Comparison of ENCODE assay signal across 8 cellular contexts in genomic region chr17:82450357-82451106, GRCh38. TPM values are rescaled to one million over a fixed set of nuclear protein-coding genes. Genes with fewer than 3 reads are reported as not detected.
DNase-seq lines count a peak whose midpoint lies in the region; ATAC-seq and TF ChIP-seq lines count a peak whose summit lies in the region.

Gene CYBC1 (minus strand): TSS chr17:82450752. CDS start chr17:82449254, 1,498 bp downstream.

- peaks cover 8% of the 10 kb centered on the region for H3K9me3 Mint-ChIP-seq in T-helper 2 cell treated with Interferon-gamma antibody and Interleukin-4, amounts not matched to agents 5 μg/mL and 100 μg/mL, for 36 hours

- H3K9me3 ChIP-seq in right atrium auricular region = no peaks in the 10 kb centered on the region

- no peaks in the 10 kb centered on the region for H3K36me3 ChIP-seq in right atrium auricular region
- H3K36me3 ChIP-seq in urinary bladder (ENCODE audit: insufficient read depth) = no peaks in the 10 kb centered on the region

- H3K4me3 Mint-ChIP-seq in T-helper 2 cell treated with Interferon-gamma antibody and Interleukin-4, amounts not matched to agents 5 μg/mL and 100 μg/mL, for 36 hours = peak within 1 kb of the TSS; percentile 92

- H3K27ac Mint-ChIP-seq in T-helper 2 cell treated with Interferon-gamma antibody and Interleukin-4, amounts not matched to agents 5 μg/mL and 100 μg/mL, for 36 hours = peak within 1 kb of the TSS; percentile 92

- peak within 1 kb of the TSS; percentile 87 to 91 for H3K4me3 ChIP-seq in right atrium auricular region
- peak within 1 kb of the TSS; percentile 93 for H3K4me3 ChIP-seq in urinary bladder (ENCODE audit: low read depth, low read length)

- WGBS in urinary bladder = under 1% methylated on average over 91 of the region's 91 CpGs

- peak within 1 kb of the TSS; percentile 84 to 93 for H3K27ac ChIP-seq in right atrium auricular region
- peak within 1 kb of the TSS; percentile 82 for H3K27ac ChIP-seq in urinary bladder (ENCODE audit: low read depth)

- H3K27me3 Mint-ChIP-seq in T-helper 2 cell treated with Interferon-gamma antibody and Interleukin-4, amounts not matched to agents 5 μg/mL and 100 μg/mL, for 36 hours (ENCODE audit: low read depth) = no peaks in the 10 kb centered on the region

- H3K4me1 Mint-ChIP-seq in T-helper 2 cell treated with Interferon-gamma antibody and Interleukin-4, amounts not matched to agents 5 μg/mL and 100 μg/mL, for 36 hours (ENCODE audit: low read depth) = peaks cover 24% of the 10 kb centered on the region

- in situ Hi-C loops in GM13976 (cut with MboI; ENCODE audit: low sequenced_read_pairs, unreplicated experiment) = no loop called here

- ATAC-seq in HG02885 (IDR thresholded peaks at IDR 0.05; ENCODE audit: poor library complexity, unreplicated experiment) = peak; percentile 80

- no peak for TF ChIP-seq CTCF in GM13976 (IDR thresholded peaks at IDR 0.05; ENCODE audit: borderline replicate concordance, control extremely low read depth, extremely low read depth, insufficient read depth, missing control alignments)
- TF ChIP-seq CTCF in right atrium auricular region (IDR thresholded peaks at IDR 0.05) = peak in 1 of 2 donors; percentile 11

- no peaks in the 10 kb centered on the region for H3K27me3 ChIP-seq in right atrium auricular region

- peaks cover 0 to 29% of the 10 kb centered on the region in 2 donors for H3K4me1 ChIP-seq in right atrium auricular region
- H3K4me1 ChIP-seq in urinary bladder (ENCODE audit: insufficient read depth) = no peaks in the 10 kb centered on the region

- peak; percentile 92 for DNase-seq in GM13976 (ENCODE audit: low spot score)
- peak; percentile 82 to 96 for DNase-seq in NCI-H1930 (lab: John Stamatoyannopoulos, UW)
- DNase-seq in T-helper 2 cell treated with Interferon-gamma antibody and Interleukin-4, amounts not matched to agents 5 μg/mL and 100 μg/mL, for 36 hours (ENCODE audit: low spot score) = peak; percentile 92
- DNase-seq in anterior cingulate cortex (lab: John Stamatoyannopoulos, UW) = peak; percentile 44 to 93 (median 85)
- peak; percentile 90 for DNase-seq in right atrium auricular region (ENCODE audit: low spot score)
- peak; percentile 69 for DNase-seq in pulmonary artery endothelial cell (ENCODE audit: low read depth, low spot score)

- peaks cover 29% of the 10 kb centered on the region for H3K36me3 Mint-ChIP-seq in T-helper 2 cell treated with Interferon-gamma antibody and Interleukin-4, amounts not matched to agents 5 μg/mL and 100 μg/mL, for 36 hours (ENCODE audit: low read depth)

RNA-seq across cellular contexts. Expression of gene CYBC1, which starts in this region (rescaled TPM):
- total RNA-seq in right atrium auricular region = 10 to 100 TPM; 14.9 to 34.9 TPM
- 44.8 and 52.4 TPM in 2 replicates for total RNA-seq in pulmonary artery endothelial cell
- 27.2 TPM for total RNA-seq in urinary bladder
- 85.3 TPM for polyA plus RNA-seq in urinary bladder

Comparison
In these comparisons a context has a peak if more than half of its experiments do, and no peak if none do; other contexts are left out.
1. Peak in every context shown above with its lines: DNase-seq, ATAC-seq, H3K4me3 ChIP-seq and H3K27ac ChIP-seq.